ENCODE assay signal across 8 cellular contexts in the genomic region with DNA sequence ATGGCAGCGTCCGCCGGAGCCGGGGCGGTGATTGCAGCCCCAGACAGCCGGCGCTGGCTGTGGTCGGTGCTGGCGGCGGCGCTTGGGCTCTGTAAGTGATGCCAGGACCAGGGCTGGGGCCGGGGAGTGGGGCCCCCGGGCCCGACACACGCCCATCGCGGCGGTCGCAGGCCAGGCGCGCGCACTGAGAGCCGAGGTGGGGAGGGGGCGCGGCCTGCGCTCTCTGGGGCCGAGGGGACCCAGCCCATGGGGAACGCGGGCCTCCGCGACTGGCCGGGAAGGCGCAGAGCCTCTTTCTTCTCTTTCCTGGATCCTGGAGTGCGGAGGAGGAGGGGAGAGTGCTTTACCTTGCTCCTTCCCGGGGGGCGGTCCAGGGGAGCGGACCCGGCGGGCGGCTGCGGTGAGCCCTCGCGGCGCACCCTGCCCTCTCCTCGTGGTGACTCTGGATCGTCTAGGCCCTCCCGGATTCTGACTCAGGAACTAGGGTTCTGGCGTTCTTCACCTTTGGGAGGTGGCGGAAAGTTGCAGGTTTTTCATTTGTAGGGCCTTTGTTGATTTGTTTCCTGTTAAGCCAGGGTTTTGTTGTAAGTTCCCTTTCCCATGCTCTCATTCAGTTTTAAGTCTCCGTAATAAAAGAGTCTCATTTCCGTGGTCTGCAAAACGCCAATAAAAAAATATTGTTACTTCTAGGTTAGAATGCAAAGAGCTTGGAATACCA. TPM values are rescaled to one million over a fixed set of nuclear protein-coding genes. Genes with fewer than 3 reads are reported as not detected.
DNase-seq lines count a peak whose midpoint lies in the region; ATAC-seq and TF ChIP-seq lines count a peak whose summit lies in the region.

No MANE protein-coding gene starts in this region.

- BruUV-seq in Calu3 (replicated peaks; lab: Mats Ljungman, UMichigan) (no TSS peak), mammary epithelial cell (replicated peaks; lab: Mats Ljungman, UMichigan) (no TSS peak)

- intact Hi-C loops in Calu3 (cut with micrococcal nuclease; ENCODE audit: unreplicated experiment) = loop anchor here (5.0 kb wide), 2 partner anchors 95 to 215 kb away; a partner anchor contains a TSS
- intact Hi-C loops in mammary epithelial cell (cut with micrococcal nuclease) = loop anchor here (2.0 kb wide), 1 partner anchor 30 kb away; no protein-coding TSS in a partner anchor

- DNase-seq in Calu3 (peak; percentile 59), SJCRH30 (peak; percentile 50 to 69), mammary epithelial cell (peak; percentile 68), kidney tubule cell (ENCODE audit: low spot score) (peak; percentile 74), SKM-1 treated with dmso at 0.1 percent for 144 hours (lab: John Stamatoyannopoulos, UW; ENCODE audit: unreplicated experiment) (no peak)
- peak; percentile 35 for DNase-seq in stimulated activated CD4-positive, alpha-beta T cell treated with anti-CD3 and anti-CD28 coated beads, Interleukin-4, amount 100 ng/mL, for 1 hour

- ATAC-seq in GM19463 (IDR thresholded peaks at IDR 0.05; ENCODE audit: unreplicated experiment) (peak; percentile 28), HG03521 (IDR thresholded peaks at IDR 0.05; ENCODE audit: unreplicated experiment) (peak; percentile 31)

- CTCF ChIA-PET in Calu3 (lab: Charles Lee) = interaction anchor here (1.0 to 1.3 kb wide), 3 partner anchors 78 to 360 kb away, joined by 3 to 8 read pairs (median 5); no protein-coding TSS in a partner anchor
- CTCF ChIA-PET in mammary epithelial cell (lab: Charles Lee; ENCODE audit: low non-redundant PET) = interaction anchor here (1.2 kb wide), 1 partner anchor 360 kb away, joined by 8 read pairs; no protein-coding TSS in a partner anchor

- H3K4me3 Mint-ChIP-seq in Calu3 (ENCODE audit: low read depth, unreplicated experiment) = peak overlapping the region; percentile 85

- H3K9me3 ChIP-seq in SJCRH30 (replicated peaks) (no peaks in the 10 kb centered on the region), mammary epithelial cell (replicated peaks; ENCODE audit: insufficient read depth, low read length) (no peaks in the 10 kb centered on the region)

- H3K4me1 ChIP-seq in SJCRH30 (peaks cover 4% of the 10 kb centered on the region; the same call in 1 of the 2 replicates), mammary epithelial cell (ENCODE audit: insufficient read depth, low read length) (peaks cover 38% of the 10 kb centered on the region)

- no peaks in the 10 kb centered on the region for H3K9me3 Mint-ChIP-seq in Calu3 (ENCODE audit: low read depth, unreplicated experiment)

- peak overlapping the region; percentile 93 for H3K4me2 ChIP-seq in mammary epithelial cell (ENCODE audit: insufficient read depth, low read depth, low read length)

- no peaks in the 10 kb centered on the region for H4K20me1 ChIP-seq in mammary epithelial cell (ENCODE audit: insufficient read depth, low read length)

- peaks cover 33% of the 10 kb centered on the region for H3K4me1 Mint-ChIP-seq in Calu3 (ENCODE audit: low read depth, unreplicated experiment)

- dilution Hi-C loops in mammary epithelial cell (cut with HindIII; ENCODE audit: low sequenced_read_pairs) = loop anchor here (5.0 kb wide), 1 partner anchor 80 kb away; no protein-coding TSS in a partner anchor

- peak overlapping the region; percentile 90 for H3K4me3 ChIP-seq in SJCRH30
- peak overlapping the region; percentile 88 to 98 (median 94) for H3K4me3 ChIP-seq in mammary epithelial cell (replicated peaks in 1 of 3; ENCODE audit: insufficient read depth in 1 of 3, low read depth in 2 of 3, low read length in 3 of 3)

- peak overlapping the region; percentile 94 for H3K9ac ChIP-seq in mammary epithelial cell (ENCODE audit: insufficient read depth, low read length)

- 5% methylated on average over 18 of the region's 52 CpGs for WGBS in mammary epithelial cell (ENCODE audit: low coverage, missing lambda C conversion rate)

- H3K27me3 Mint-ChIP-seq in Calu3 (ENCODE audit: unreplicated experiment) = no peaks in the 10 kb centered on the region

- H3K36me3 ChIP-seq in SJCRH30 (no peaks in the 10 kb centered on the region), mammary epithelial cell (ENCODE audit: insufficient read depth, low read length) (no peaks in the 10 kb centered on the region)

- no peaks in the 10 kb centered on the region for H3K27me3 ChIP-seq in SJCRH30
- H3K27me3 ChIP-seq in mammary epithelial cell (ENCODE audit: insufficient read depth, low read length) = no peaks in the 10 kb centered on the region

- TF ChIP-seq CTCF in Calu3 (IDR thresholded peaks at IDR 0.05; ENCODE audit: unreplicated experiment) (no peak), mammary epithelial cell (conservative IDR thresholded peaks at IDR 0.05 in 1 of 2, IDR thresholded peaks at IDR 0.05 in 1 of 2; ENCODE audit: extremely low read depth in 1 of 2, insufficient read depth in 1 of 2, low read depth in 1 of 2, low read length in 2 of 2) (no peak)

- in situ Hi-C loops in mammary epithelial cell (cut with MboI; ENCODE audit: low sequenced_read_pairs in 2 of 2) = loop anchor here (5.0 to 25.0 kb wide), 3 partner anchors 75 to 215 kb away; a partner anchor contains a TSS

- H3K27ac Mint-ChIP-seq in Calu3 (ENCODE audit: unreplicated experiment) = peak overlapping the region; percentile 88

- H3K27ac ChIP-seq in SJCRH30 = peak overlapping the region; percentile 40; the same call in 1 of the 2 replicates
- H3K27ac ChIP-seq in mammary epithelial cell (ENCODE audit: insufficient read depth, low read depth, low read length) = peak overlapping the region; percentile 66

- H2AFZ ChIP-seq in mammary epithelial cell (ENCODE audit: low read depth, low read length) = peak overlapping the region; percentile 91

- H3K79me2 ChIP-seq in mammary epithelial cell (ENCODE audit: insufficient read depth, low read length) = peaks cover 62% of the 10 kb centered on the region

- H3K36me3 Mint-ChIP-seq in Calu3 (ENCODE audit: insufficient read depth, unreplicated experiment) = peaks cover 19% of the 10 kb centered on the region

RNA-seq across cellular contexts. Expression of a gene that starts 0.5 kb away (rescaled TPM):
- total RNA-seq in Calu3 (2022) = 129 and 139 TPM in 2 replicates
- 57.9 and 63.0 TPM in 2 replicates for total RNA-seq in SJCRH30 (2014; rRNA removed; shearing (Covaris generic))
- 100 to 1,000 TPM; 148 to 227 TPM for total RNA-seq in mammary epithelial cell
- polyA plus RNA-seq in mammary epithelial cell = 107 TPM
- 148 TPM for polyA minus RNA-seq in mammary epithelial cell
